ENCODE assay signal across 10 cellular contexts in genomic region chr7:137985897-137986251, GRCh38. TPM values are rescaled to one million over a fixed set of nuclear protein-coding genes. Genes with fewer than 3 reads are reported as not detected.
A peak's percentile ranks its signal among the peaks of the same experiment; 100 is the strongest.
DNase-seq lines count a peak whose midpoint lies in the region; ATAC-seq, FAIRE-seq and TF ChIP-seq lines count a peak whose summit lies in the region.
"Had no signal": no experiment of that assay in that cellular context is flagged by ENCODE, and none has a peak within 500 bp of the region (broad histone marks: within the 10 kb centered on the region; RNA-seq: fewer than 3 reads in every experiment).

No MANE protein-coding gene starts in this region.

- DNase-seq in GM12892 (ENCODE audit: insufficient read length) (no peak), NCI-H2081 treated with DMSO at 0.1 percent for 48 hours (lab: John Stamatoyannopoulos, UW) (no peak), SW 1271 (lab: John Stamatoyannopoulos, UW) (no peak), natural killer cell (no peak), NCI-H2171 (lab: John Stamatoyannopoulos, UW) (no peak)
- DNase-seq: NCI-H1092 had no signal

- H3K4me1 Mint-ChIP-seq in nephron (peaks cover 60% of the 10 kb centered on the region), natural killer cell (peaks cover 21 to 28% of the 10 kb centered on the region in 2 donors)

- H3K4me3 Mint-ChIP-seq in nephron, result no peak overlapping the region
- H3K4me3 Mint-ChIP-seq in natural killer cell, result no peak overlapping the region

- H3K9me3 Mint-ChIP-seq in nephron (peaks cover 3% of the 10 kb centered on the region), natural killer cell (peaks cover 0 to 2% of the 10 kb centered on the region in 2 donors)

- intact Hi-C loops in natural killer cell (cut with micrococcal nuclease), result no loop called here

- peak; percentile 60 for FAIRE-seq in GM12892 (lab: Jason Lieb, UNC)
- FAIRE-seq: colon had no signal

- TF ChIP-seq POLR2A in GM12892 (IDR thresholded peaks at IDR 0.05; ENCODE audit: low read depth, low read length), result no peak

- H3K27me3 Mint-ChIP-seq in nephron (ENCODE audit: low read depth) (no peaks in the 10 kb centered on the region), natural killer cell (ENCODE audit: low read depth in 2 of 2) (no peaks in the 10 kb centered on the region)

- H3K36me3 Mint-ChIP-seq in nephron (ENCODE audit: low read depth) (peaks cover 36% of the 10 kb centered on the region), natural killer cell (no peaks in the 10 kb centered on the region)

- no peak for TF ChIP-seq CTCF in nephron (IDR thresholded peaks at IDR 0.05; ENCODE audit: unreplicated experiment in 3 of 3)
- TF ChIP-seq CTCF in natural killer cell (IDR thresholded peaks at IDR 0.05), result no peak

- ATAC-seq in GM21423 (IDR thresholded peaks at IDR 0.05; ENCODE audit: unreplicated experiment) (peak; percentile 46), HG03378 (IDR thresholded peaks at IDR 0.05; ENCODE audit: unreplicated experiment) (peak; percentile 38), natural killer cell (no peak)

- peak overlapping the region in 2 of 3 experiments; percentile 56 to 88 for H3K27ac Mint-ChIP-seq in nephron
- H3K27ac Mint-ChIP-seq in natural killer cell, result no peak overlapping the region

RNA-seq across cellular contexts. Expression of gene CREB3L2, which starts 16.0 kb away (rescaled TPM):
- polyA plus RNA-seq in GM12892 (2012; ENCODE audit: missing spikeins), result 13.1 TPM
- 10 to 100 TPM; 45.9 to 54.6 (median 52.5) TPM for total RNA-seq in natural killer cell

Comparison
In these comparisons a context has a peak if more than half of its experiments do, and no peak if none do; other contexts are left out.
1. ATAC-seq: peak in GM21423 (single experiment) and HG03378 (single experiment); none in natural killer cell (0 of 3).
2. H3K27ac Mint-ChIP-seq: peak in nephron (2 of 3); none in natural killer cell (0 of 2).